ENCODE assay signal across 29 cellular contexts in genomic region chr9:13109781-13110180, GRCh38.
"Had no signal": no experiment of that assay in that cellular context is flagged by ENCODE, and none has a peak within 500 bp of the region (broad histone marks: within the 10 kb centered on the region; RNA-seq: fewer than 3 reads in every experiment).

No MANE protein-coding gene starts in this region.

- H3K4me3 ChIP-seq: adrenal gland, body of pancreas, cardiac muscle cell, colonic mucosa, heart right ventricle, left lung, lower lobe of right lung, right atrium auricular region, smooth muscle cell, upper lobe of left lung, vagina had no signal

- H3K36me3 ChIP-seq: colonic mucosa had no signal

- H3K4me1 ChIP-seq: body of pancreas, colonic mucosa, left lung, lower lobe of right lung, upper lobe of left lung had no signal

- H3K27me3 ChIP-seq: adrenal gland, body of pancreas, cardiac muscle cell, colonic mucosa, heart right ventricle, left lung, right atrium auricular region, upper lobe of left lung, vagina had no signal

- H3K4me2 ChIP-seq: smooth muscle cell had no signal

- H3K9me3 ChIP-seq: adrenal gland, body of pancreas, colonic mucosa, heart right ventricle, left lung, lower lobe of right lung, right atrium auricular region, upper lobe of left lung, vagina had no signal

- DNase-seq: activated CD4-positive, alpha-beta T cell treated with anti-CD3 and anti-CD28 coated beads for 4 hours; activated CD4-positive, alpha-beta T cell treated with anti-CD3 and anti-CD28 coated beads, Interleukin-2, amount 50 U/mL, for 48 hours; activated CD4-positive, CD25-positive, alpha-beta regulatory T cell; activated CD8-positive, alpha-beta memory T cell treated with anti-CD3 and anti-CD28 coated beads for 24 hours; activated effector memory CD4-positive, alpha-beta T cell treated with Interleukin-2 at 50 U/mL for 16 hours; activated naive CD4-positive, alpha-beta T cell treated with anti-CD3 and anti-CD28 coated beads for 36 hours; activated naive CD8-positive, alpha-beta T cell treated with anti-CD3 and anti-CD28 coated beads for 36 hours; adrenal gland; aorta; body of pancreas; cerebellar nuclear complex; colonic mucosa; effector CD8-positive, alpha-beta T cell; heart right ventricle; left lung; lower lobe of right lung; mesenchymal stem cell; natural killer cell; stimulated activated CD4-positive, alpha-beta T cell treated with anti-CD3 and anti-CD28 coated beads, Interleukin-1b, Interleukin-23, amount 100 ng/mL, for 48 hours; stimulated activated CD4-positive, alpha-beta T cell treated with anti-CD3 and anti-CD28 coated beads, Interleukin-4, amount 100 ng/mL, for 4 hours; stimulated activated CD8-positive, alpha-beta memory T cell treated with anti-CD3 and anti-CD28 coated beads, Interleukin-4, amount 100 ng/mL, for 48 hours; stimulated activated naive CD8-positive, alpha-beta T cell treated with anti-CD3 and anti-CD28 coated beads, Interleukin-15, amount 100 ng/mL, for 72 hours; substantia nigra; upper lobe of left lung had no signal

- H3K27ac ChIP-seq: adrenal gland, body of pancreas, cardiac muscle cell, colonic mucosa, heart right ventricle, left lung, lower lobe of right lung, right atrium auricular region, upper lobe of left lung, vagina had no signal

- ATAC-seq: body of pancreas; heart right ventricle; left lung; lower lobe of right lung; natural killer cell; stimulated activated memory B cell treated with anti-CD40 and anti-IgM and Interleukin-4, amounts not matched to agents 10 μg/mL and 1 μg/mL and 100 μg/mL, for 72 hours; stimulated activated naive CD8-positive, alpha-beta T cell treated with anti-CD3 and anti-CD28 coated beads, Interleukin-15, amount 100 ng/mL, for 72 hours had no signal
